ENCODE assay signal across 25 cellular contexts in the genomic region with DNA sequence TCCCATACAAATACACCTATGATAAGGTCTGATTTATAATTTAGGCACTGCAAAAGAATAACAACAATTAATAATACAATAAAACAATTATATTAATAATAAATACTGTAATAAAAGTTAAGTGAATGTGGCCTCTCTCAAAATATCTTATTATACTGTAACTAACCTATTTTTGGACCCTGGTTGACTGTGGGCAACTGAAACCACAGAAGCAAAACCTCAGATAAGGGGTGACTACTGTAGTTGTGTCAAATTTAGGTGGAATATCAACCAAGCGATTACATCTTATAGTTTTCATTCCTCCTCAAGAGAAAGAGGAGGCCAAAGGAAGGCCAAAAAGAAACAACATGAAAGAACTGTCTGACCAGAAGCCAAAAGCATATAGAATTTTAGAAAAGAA.
"Had no signal": no experiment of that assay in that cellular context is flagged by ENCODE, and none has a peak within 500 bp of the region (broad histone marks: within the 10 kb centered on the region; RNA-seq: fewer than 3 reads in every experiment).

No MANE protein-coding gene starts in this region.

- H3K9me3 Mint-ChIP-seq: activated CD4-positive, alpha-beta T cell treated with anti-CD3 and anti-CD28 coated beads, Interleukin-2, amount 10 ng/mL, durations not matched to agents 24 days and 14 days; dendritic cell treated with granulocyte-macrophage colony-stimulating factor and Interleukin-4, amounts not matched to agents 40 ng/mL and 50 ng/mL, for 4 days; stimulated activated naive CD8-positive, alpha-beta T cell treated with anti-CD3 and anti-CD28 coated beads, Interleukin-15, Interleukin-2, amounts not matched to agents 100 ng/mL and 50 ng/mL, for 24 hours had no signal

- DNase-seq: activated CD4-positive, alpha-beta T cell treated with anti-CD3 and anti-CD28 coated beads, Interleukin-2, amount 10 ng/mL, durations not matched to agents 24 days and 14 days; activated CD8-positive, alpha-beta memory T cell treated with anti-CD3 and anti-CD28 coated beads, Interleukin-2, amount 10 ng/mL, durations not matched to agents 7 days and 5 days; activated CD8-positive, alpha-beta T cell treated with anti-CD3 and anti-CD28 coated beads for 36 hours; activated gamma-delta T cell; activated naive CD4-positive, alpha-beta T cell treated with anti-CD3 and anti-CD28 coated beads, Interleukin-2, amount 50 U/mL, for 16 hours; activated T-cell treated with anti-CD3 and anti-CD28 coated beads for 4 hours; aorta; brain microvascular endothelial cell; caudate nucleus; effector CD4-positive, alpha-beta T cell; heart left ventricle; islet precursor cell; left cardiac atrium; naive B cell; nucleus accumbens; right cardiac atrium; stimulated activated CD4-positive, alpha-beta T cell treated with anti-CD3 and anti-CD28 coated beads, Interleukin-12 subunit alpha, Interleukin-12 subunit beta, amount 100 ng/mL, for 4 hours; substantia nigra; T-helper 9 cell; thyroid gland; upper lobe of right lung had no signal

- H3K9ac ChIP-seq: parathyroid adenoma had no signal

- H3K36me3 Mint-ChIP-seq: activated CD8-positive, alpha-beta memory T cell treated with anti-CD3 and anti-CD28 coated beads, Interleukin-2, amount 10 ng/mL, durations not matched to agents 7 days and 5 days had no signal

- H3K4me1 ChIP-seq: heart left ventricle, parathyroid adenoma, thyroid gland, upper lobe of right lung had no signal

- H3K9me3 ChIP-seq: thyroid gland, upper lobe of right lung had no signal

- H3K27ac ChIP-seq: brain microvascular endothelial cell, heart left ventricle, parathyroid adenoma, thyroid gland, upper lobe of right lung had no signal

- H3K27me3 ChIP-seq: brain microvascular endothelial cell, heart left ventricle, thyroid gland, upper lobe of right lung had no signal

- H3K36me3 ChIP-seq: brain microvascular endothelial cell, heart left ventricle, thyroid gland, upper lobe of right lung had no signal

- H3K4me1 Mint-ChIP-seq: activated CD4-positive, alpha-beta T cell treated with anti-CD3 and anti-CD28 coated beads, Interleukin-2, amount 10 ng/mL, durations not matched to agents 24 days and 14 days; activated CD8-positive, alpha-beta memory T cell treated with anti-CD3 and anti-CD28 coated beads, Interleukin-2, amount 10 ng/mL, durations not matched to agents 7 days and 5 days had no signal

- H3K4me3 ChIP-seq: heart left ventricle, thyroid gland, upper lobe of right lung had no signal

- H3K4me3 Mint-ChIP-seq: activated CD4-positive, alpha-beta T cell treated with anti-CD3 and anti-CD28 coated beads, Interleukin-2, amount 10 ng/mL, durations not matched to agents 24 days and 14 days; activated CD8-positive, alpha-beta memory T cell treated with anti-CD3 and anti-CD28 coated beads, Interleukin-2, amount 10 ng/mL, durations not matched to agents 7 days and 5 days; activated CD8-positive, alpha-beta T cell treated with anti-CD3 and anti-CD28 coated beads for 36 hours; dendritic cell treated with granulocyte-macrophage colony-stimulating factor and Interleukin-4, amounts not matched to agents 40 ng/mL and 50 ng/mL, for 4 days; memory B cell; naive B cell; stimulated activated naive CD8-positive, alpha-beta T cell treated with anti-CD3 and anti-CD28 coated beads, Interleukin-15, Interleukin-2, amounts not matched to agents 100 ng/mL and 50 ng/mL, for 24 hours had no signal

- H2AFZ ChIP-seq: parathyroid adenoma had no signal

- H3K27me3 Mint-ChIP-seq: activated CD8-positive, alpha-beta memory T cell treated with anti-CD3 and anti-CD28 coated beads, Interleukin-2, amount 10 ng/mL, durations not matched to agents 7 days and 5 days; activated CD8-positive, alpha-beta T cell treated with anti-CD3 and anti-CD28 coated beads for 36 hours; dendritic cell treated with granulocyte-macrophage colony-stimulating factor and Interleukin-4, amounts not matched to agents 40 ng/mL and 50 ng/mL, for 4 days; memory B cell; naive B cell; stimulated activated naive CD8-positive, alpha-beta T cell treated with anti-CD3 and anti-CD28 coated beads, Interleukin-15, Interleukin-2, amounts not matched to agents 100 ng/mL and 50 ng/mL, for 24 hours had no signal

- ATAC-seq: activated CD8-positive, alpha-beta memory T cell treated with anti-CD3 and anti-CD28 coated beads, Interleukin-2, amount 10 ng/mL, durations not matched to agents 7 days and 5 days; activated CD8-positive, alpha-beta T cell treated with anti-CD3 and anti-CD28 coated beads for 36 hours; heart left ventricle; left cardiac atrium; right cardiac atrium; upper lobe of right lung had no signal

- H3K27ac Mint-ChIP-seq: activated CD4-positive, alpha-beta T cell treated with anti-CD3 and anti-CD28 coated beads, Interleukin-2, amount 10 ng/mL, durations not matched to agents 24 days and 14 days; activated CD8-positive, alpha-beta memory T cell treated with anti-CD3 and anti-CD28 coated beads, Interleukin-2, amount 10 ng/mL, durations not matched to agents 7 days and 5 days; activated CD8-positive, alpha-beta T cell treated with anti-CD3 and anti-CD28 coated beads for 36 hours; dendritic cell treated with granulocyte-macrophage colony-stimulating factor and Interleukin-4, amounts not matched to agents 40 ng/mL and 50 ng/mL, for 4 days; memory B cell; naive B cell; stimulated activated naive CD8-positive, alpha-beta T cell treated with anti-CD3 and anti-CD28 coated beads, Interleukin-15, Interleukin-2, amounts not matched to agents 100 ng/mL and 50 ng/mL, for 24 hours had no signal

- H3K79me2 ChIP-seq: parathyroid adenoma had no signal
